ENCODE assay signal across 24 cellular contexts in genomic region chr10:34850558-34850957, GRCh38.
"Had no signal": no experiment of that assay in that cellular context is flagged by ENCODE, and none has a peak within 500 bp of the region (broad histone marks: within the 10 kb centered on the region; RNA-seq: fewer than 3 reads in every experiment).

No MANE protein-coding gene starts in this region.

- ATAC-seq: SK-N-SH treated with all-trans-retinoic acid at 6 μM for 48 hours, T-helper 17 cell had no signal

- DNase-seq: Karpas-422, KG1, MG63, NCI-H1092, NCI-H1105 treated with DMSO at 0.1 percent for 48 hours, NCI-H1417 treated with DMSO at 0.1 percent for 48 hours, NCI-H146, NCI-H1694 treated with DMSO at 0.1 percent for 48 hours, NCI-H1930, NCI-H2081, NCI-H2107, NCI-H2171 treated with DMSO at 0.1 percent for 48 hours, NCI-H345, NCI-H446 treated with DMSO at 0.1 percent for 48 hours, NCI-H510A treated with DMSO at 0.1 percent for 48 hours, NCI-H82, Right ventricle myocardium superior, RPMI8226, SIG-M5, T-helper 1 cell, T-helper 17 cell had no signal

- H3K9me3 ChIP-seq: MG63, SJSA1 had no signal

- H3K4me3 ChIP-seq: MG63, SJSA1 had no signal

- H3K36me3 ChIP-seq: MG63, SJSA1 had no signal

- H3K27ac ChIP-seq: SJSA1 had no signal

- FAIRE-seq: RCC 7860 had no signal

- H3K27me3 ChIP-seq: MG63, SJSA1 had no signal
